8 cellular contexts compared by ENCODE assay signal in genomic region chr17:13024526-13025263, GRCh38. TPM values are rescaled to one million over a fixed set of nuclear protein-coding genes. Genes with fewer than 3 reads are reported as not detected.
DNase-seq lines count a peak whose midpoint lies in the region; ATAC-seq and TF ChIP-seq lines count a peak whose summit lies in the region.

No MANE protein-coding gene starts in this region.

- no peaks in the 10 kb centered on the region for H3K27me3 ChIP-seq in trophoblast cell (ENCODE audit: insufficient read depth, low read length)
- H3K27me3 ChIP-seq in upper lobe of right lung: no peaks in the 10 kb centered on the region

- intact Hi-C loops in Calu3 (cut with micrococcal nuclease; ENCODE audit: unreplicated experiment) (no loop called here), upper lobe of right lung (cut with DNase I) (no loop called here)

- no peaks in the 10 kb centered on the region for H3K79me1 ChIP-seq in trophoblast cell (ENCODE audit: low read length)

- no TSS peak for BruUV-seq in Calu3 (replicated peaks; lab: Mats Ljungman, UMichigan)

- no peak overlapping the region for H2AFZ ChIP-seq in trophoblast cell (ENCODE audit: insufficient read depth, low read length, poor library complexity)

- H3K4ac ChIP-seq in trophoblast cell (ENCODE audit: low read depth, low read length): no peak overlapping the region

- no peak overlapping the region for H3K9ac ChIP-seq in trophoblast cell (ENCODE audit: low read length)

- H3K4me3 Mint-ChIP-seq in Calu3 (ENCODE audit: low read depth, unreplicated experiment): no peak overlapping the region

- H3K27me3 Mint-ChIP-seq in Calu3 (ENCODE audit: unreplicated experiment): peaks cover 31% of the 10 kb centered on the region

- H3K36me3 Mint-ChIP-seq in Calu3 (ENCODE audit: insufficient read depth, unreplicated experiment): no peaks in the 10 kb centered on the region

- H4K8ac ChIP-seq in trophoblast cell (ENCODE audit: low read depth, low read length): no peak overlapping the region

- no peak overlapping the region for H4K91ac ChIP-seq in trophoblast cell (ENCODE audit: low read depth, low read length)

- H3K18ac ChIP-seq in trophoblast cell (ENCODE audit: low read length): no peak overlapping the region

- H3K36me3 ChIP-seq in trophoblast cell (ENCODE audit: control insufficient read depth in 1 of 2, insufficient read depth in 2 of 2, low read length in 2 of 2): no peaks in the 10 kb centered on the region
- no peaks in the 10 kb centered on the region for H3K36me3 ChIP-seq in upper lobe of right lung

- H3K27ac Mint-ChIP-seq in Calu3 (ENCODE audit: unreplicated experiment): no peak overlapping the region

- H3K4me3 ChIP-seq in trophoblast cell (ENCODE audit: low read depth, low read length) (no peak overlapping the region), upper lobe of right lung (peak overlapping the region; percentile 23)

- ATAC-seq in GM19467 (IDR thresholded peaks at IDR 0.05; ENCODE audit: unreplicated experiment) (peak; percentile 79), upper lobe of right lung (peak; percentile 97)

- no peak overlapping the region for H4K12ac ChIP-seq in trophoblast cell (ENCODE audit: low read depth, low read length)

- TF ChIP-seq CTCF in Calu3 (IDR thresholded peaks at IDR 0.05; ENCODE audit: unreplicated experiment) (peak; percentile 69), upper lobe of right lung (IDR thresholded peaks at IDR 0.05) (peak; percentile 96)

- no peak overlapping the region for H2BK5ac ChIP-seq in trophoblast cell (ENCODE audit: low read depth, low read length, poor library complexity)

- H3K27ac ChIP-seq in trophoblast cell (ENCODE audit: low read depth, low read length): no peak overlapping the region
- no peak overlapping the region for H3K27ac ChIP-seq in upper lobe of right lung

- H3K23ac ChIP-seq in trophoblast cell (ENCODE audit: low read length): no peak overlapping the region

- H2AK5ac ChIP-seq in trophoblast cell (ENCODE audit: low read length): no peak overlapping the region

- H3K79me2 ChIP-seq in trophoblast cell (ENCODE audit: control insufficient read depth, insufficient read depth, low read length, poor library complexity): no peaks in the 10 kb centered on the region

- H2BK12ac ChIP-seq in trophoblast cell (ENCODE audit: low read length): no peak overlapping the region

- no peaks in the 10 kb centered on the region for H3K9me3 ChIP-seq in trophoblast cell (ENCODE audit: insufficient read depth, low read depth, low read length)
- no peaks in the 10 kb centered on the region for H3K9me3 ChIP-seq in upper lobe of right lung

- CTCF ChIA-PET in Calu3 (lab: Charles Lee): no interaction called here

- DNase-seq in Calu3: peak; percentile 65
- DNase-seq in HK-2 (ENCODE audit: unreplicated experiment): peak; percentile 70
- peak; percentile 50 for DNase-seq in RPMI7951 (ENCODE audit: low read depth)
- DNase-seq in activated effector memory CD4-positive, alpha-beta T cell treated with anti-CD3 and anti-CD28 coated beads, Interleukin-2, amount 50 U/mL, for 16 hours: peak; percentile 89
- DNase-seq in germinal center (ENCODE audit: low spot score): peak; percentile 71
- DNase-seq in trophoblast cell: peak; percentile 50 to 83
- DNase-seq in upper lobe of right lung: peak; percentile 79

- H3K14ac ChIP-seq in trophoblast cell (ENCODE audit: low read length): no peak overlapping the region

- H3K4me1 ChIP-seq in trophoblast cell (ENCODE audit: control insufficient read depth in 1 of 2, insufficient read depth in 2 of 2, low read length in 2 of 2) (peaks cover 0 to 4% of the 10 kb centered on the region in 2 experiments), upper lobe of right lung (peaks cover 6% of the 10 kb centered on the region)

- no CpG with 5 or more reads among the region's 19 CpGs for WGBS in trophoblast cell (ENCODE audit: extremely low coverage, insufficient coverage, insufficient read length)

- H3K4me1 Mint-ChIP-seq in Calu3 (ENCODE audit: low read depth, unreplicated experiment): peaks cover 8% of the 10 kb centered on the region

- no peak overlapping the region for H2BK120ac ChIP-seq in trophoblast cell (ENCODE audit: insufficient read depth, low read length, poor library complexity)

- no peaks in the 10 kb centered on the region for H3K9me3 Mint-ChIP-seq in Calu3 (ENCODE audit: low read depth, unreplicated experiment)

- H3K4me2 ChIP-seq in trophoblast cell (ENCODE audit: low read length): peak overlapping the region; percentile 60

RNA-seq across cellular contexts. Expression of gene ELAC2, which starts 6.9 kb away (rescaled TPM):
- total RNA-seq in Calu3 (2022) (39.8 and 43.3 TPM in 2 replicates), upper lobe of right lung (35.3 TPM)
- total RNA-seq in RPMI7951 (2014; rRNA removed; shearing (Covaris generic)): 45.6 and 50.3 TPM in 2 replicates
- polyA plus RNA-seq in trophoblast cell (2013): 58.4 and 58.6 TPM in 2 replicates
